In genomic region chr6:3473773-3474172, GRCh38 we compare ENCODE assay signal across 16 cellular contexts. TPM values are rescaled to one million over a fixed set of nuclear protein-coding genes. Genes with fewer than 3 reads are reported as not detected.
A peak's percentile ranks its signal among the peaks of the same experiment; 100 is the strongest.
DNase-seq lines count a peak whose midpoint lies in the region; ATAC-seq and TF ChIP-seq lines count a peak whose summit lies in the region.
"Had no signal": no experiment of that assay in that cellular context is flagged by ENCODE, and none has a peak within 500 bp of the region (broad histone marks: within the 10 kb centered on the region; RNA-seq: fewer than 3 reads in every experiment).

No MANE protein-coding gene starts in this region.

- DNase-seq in HFFc6: no peak
- peak; percentile 30 for DNase-seq in endodermal cell
- DNase-seq in neural crest cell (ENCODE audit: low read depth, low spot score): no peak
- no peak for DNase-seq in OCI-M1 (lab: John Stamatoyannopoulos, UW)
- DNase-seq in activated naive CD4-positive, alpha-beta T cell treated with Interleukin-2 at 50 U/mL for 16 hours: no peak
- no peak for DNase-seq in left cardiac atrium
- DNase-seq: CD4-positive, alpha-beta memory T cell; GDM1; H7; NCI-H2227 treated with DMSO at 0.1 percent for 48 hours; NCI-H524 treated with DMSO at 0.1 percent for 48 hours; Peyer's patch; SHP77 treated with DMSO at 0.1 percent for 48 hours had no signal

- no peaks in the 10 kb centered on the region for H3K27me3 ChIP-seq in ACC112 (ENCODE audit: insufficient read depth, low read length)
- H3K27me3 ChIP-seq in endodermal cell (ENCODE audit: control insufficient read depth, insufficient read depth, low read length, poor library complexity, severe bottlenecking): peaks cover 14% of the 10 kb centered on the region
- H3K27me3 ChIP-seq: Peyer's patch had no signal

- H3K4me3 ChIP-seq in ACC112 (ENCODE audit: low read depth, low read length) (no peak overlapping the region), endodermal cell (ENCODE audit: low read length) (no peak overlapping the region)
- H3K4me3 ChIP-seq: Peyer's patch had no signal

- H3K9me3 Mint-ChIP-seq in HFFc6: no peaks in the 10 kb centered on the region
- no peaks in the 10 kb centered on the region for H3K9me3 Mint-ChIP-seq in endodermal cell
- H3K9me3 Mint-ChIP-seq in neural crest cell: no peaks in the 10 kb centered on the region
- H3K9me3 Mint-ChIP-seq: CD4-positive, alpha-beta memory T cell had no signal

- H3K27ac Mint-ChIP-seq in HFFc6 (peak overlapping the region; percentile 30; the same call in 1 of the 2 replicates), endodermal cell (no peak overlapping the region), neural crest cell (ENCODE audit: unreplicated experiment) (peak overlapping the region; percentile 35)
- H3K27ac Mint-ChIP-seq: B cell had no signal

- H3K27me3 Mint-ChIP-seq in HFFc6 (ENCODE audit: insufficient read depth) (peaks cover 6% of the 10 kb centered on the region), endodermal cell (ENCODE audit: insufficient read depth) (peaks cover 17% of the 10 kb centered on the region), neural crest cell (ENCODE audit: low read depth) (no peaks in the 10 kb centered on the region)

- H3K9ac ChIP-seq in endodermal cell (ENCODE audit: extremely low read depth, low read length, poor library complexity, severe bottlenecking): no peak overlapping the region

- peaks cover 12% of the 10 kb centered on the region for H3K4me1 ChIP-seq in ACC112 (ENCODE audit: control insufficient read depth, insufficient read depth, low read length, unreplicated experiment)
- H3K4me1 ChIP-seq in endodermal cell (ENCODE audit: control insufficient read depth, insufficient read depth, low read length): no peaks in the 10 kb centered on the region
- H3K4me1 ChIP-seq: Peyer's patch had no signal

- H3K27ac ChIP-seq in ACC112 (ENCODE audit: low read depth, low read length) (peak overlapping the region; percentile 34; the same call in 1 of the 2 replicates), endodermal cell (ENCODE audit: low read depth, low read length) (no peak overlapping the region)
- H3K27ac ChIP-seq: Peyer's patch had no signal

- H2AFZ ChIP-seq in ACC112 (ENCODE audit: low read length, unreplicated experiment): no peak overlapping the region

- H3K9me3 ChIP-seq in endodermal cell (ENCODE audit: control insufficient read depth, low read length): no peaks in the 10 kb centered on the region
- H3K9me3 ChIP-seq: Peyer's patch had no signal

- WGBS in endodermal cell (ENCODE audit: insufficient coverage in 1 of 2, insufficient read length in 1 of 2), 2 experiments: 94 to 97% methylated on average over 4 to 5 of the region's 5 CpGs

- no peaks in the 10 kb centered on the region for H3K79me2 ChIP-seq in ACC112 (ENCODE audit: control insufficient read depth, insufficient read depth, low read length, unreplicated experiment)

- H3K36me3 Mint-ChIP-seq in HFFc6 (ENCODE audit: low read depth) (no peaks in the 10 kb centered on the region), endodermal cell (ENCODE audit: low read depth) (no peaks in the 10 kb centered on the region), neural crest cell (ENCODE audit: low read depth) (no peaks in the 10 kb centered on the region)
- H3K36me3 Mint-ChIP-seq: CD4-positive, alpha-beta memory T cell had no signal

- no peaks in the 10 kb centered on the region for H3K36me3 ChIP-seq in ACC112 (ENCODE audit: insufficient read depth, low read length)
- no peaks in the 10 kb centered on the region for H3K36me3 ChIP-seq in endodermal cell (ENCODE audit: control insufficient read depth, insufficient read depth, low read length)
- H3K36me3 ChIP-seq: Peyer's patch had no signal

- H3K4me1 Mint-ChIP-seq in HFFc6 (ENCODE audit: low read depth): peaks cover 18% of the 10 kb centered on the region
- H3K4me1 Mint-ChIP-seq in endodermal cell: peaks cover 22% of the 10 kb centered on the region
- peaks cover 15% of the 10 kb centered on the region for H3K4me1 Mint-ChIP-seq in neural crest cell
- H3K4me1 Mint-ChIP-seq: B cell; CD4-positive, alpha-beta memory T cell had no signal

- ATAC-seq in GM21515 (IDR thresholded peaks at IDR 0.05; ENCODE audit: unreplicated experiment): no peak
- ATAC-seq in left cardiac atrium: no peak

- H3K4me3 Mint-ChIP-seq in HFFc6 (no peak overlapping the region), endodermal cell (no peak overlapping the region), neural crest cell (no peak overlapping the region)
- H3K4me3 Mint-ChIP-seq: B cell; CD4-positive, alpha-beta memory T cell had no signal

- intact Hi-C loops in left cardiac atrium (cut with DNase I): no loop called here

- no peak for TF ChIP-seq CTCF in HFFc6 (IDR thresholded peaks at IDR 0.05)
- TF ChIP-seq CTCF in endodermal cell (conservative IDR thresholded peaks at IDR 0.05): no peak
- no peak for TF ChIP-seq CTCF in neural crest cell (conservative IDR thresholded peaks at IDR 0.05)

RNA-seq across cellular contexts. Expression of gene SLC22A23, which starts 16.9 kb away (rescaled TPM):
- under 1 TPM; 0.10 to 0.55 (median 0.21) TPM for total RNA-seq in HFFc6 (2021; fragmentation: NEBNext Ultra II Directional; extraction: Animal tissue kit (Norgen Biotek cat#: 25700))
- total RNA-seq in endodermal cell (10 to 100 TPM; 11.1 to 13.3 TPM), neural crest cell (12.5 and 14.6 TPM in 2 replicates), left cardiac atrium (1 to 10 TPM; 4.3 to 5.5 TPM)
- polyA plus RNA-seq in endodermal cell (2013, experiment 1 of 2): 21.0 TPM
- 18.4 TPM for polyA plus RNA-seq in endodermal cell (2013, experiment 2 of 2)
